19 cellular contexts compared by ENCODE assay signal in genomic region chr3:158864492-158864891, GRCh38.
"Had no signal": no experiment of that assay in that cellular context is flagged by ENCODE, and none has a peak within 500 bp of the region (broad histone marks: within the 10 kb centered on the region; RNA-seq: fewer than 3 reads in every experiment).

No MANE protein-coding gene starts in this region.

- H3K4me1 ChIP-seq: colonic mucosa, foreskin keratinocyte, neural progenitor cell, suprapubic skin, thyroid gland, uterus had no signal

- H3K4me2 ChIP-seq: neural progenitor cell had no signal

- H3K9ac ChIP-seq: neural progenitor cell had no signal

- H3K36me3 ChIP-seq: colonic mucosa, neural progenitor cell, ovary, suprapubic skin, thyroid gland, uterus had no signal

- H3K9me3 ChIP-seq: colonic mucosa, ovary, suprapubic skin, thyroid gland, uterus had no signal

- H3K27ac ChIP-seq: colonic mucosa, foreskin keratinocyte, neural progenitor cell, ovary, suprapubic skin, thyroid gland, uterus had no signal

- H3K4me3 ChIP-seq: colonic mucosa, neural progenitor cell, ovary, suprapubic skin, thyroid gland, uterus had no signal

- H2AFZ ChIP-seq: neural progenitor cell had no signal

- DNase-seq: colonic mucosa; dermis blood vessel endothelial cell; effector CD4-positive, alpha-beta T cell; endodermal cell; erythroblast; foreskin keratinocyte; kidney; mammary epithelial cell; natural killer cell; nucleus accumbens; ovary; right cardiac atrium; stimulated activated CD4-positive, alpha-beta T cell treated with anti-CD3 and anti-CD28 coated beads, Interleukin-4, amount 100 ng/mL, for 1 hour; stimulated activated CD8-positive, alpha-beta memory T cell treated with anti-CD3 and anti-CD28 coated beads, Interleukin-4, amount 100 ng/mL, for 48 hours; stimulated activated naive CD8-positive, alpha-beta T cell treated with anti-CD3 and anti-CD28 coated beads, Interleukin-15, Interleukin-2, amounts not matched to agents 100 U/mL and 50 U/mL, for 24 hours; thyroid gland; uterus had no signal

- H3K27me3 ChIP-seq: colonic mucosa, neural progenitor cell, ovary, suprapubic skin, thyroid gland, uterus had no signal
